In genomic region chr16:62068747-62069146, GRCh38 we compare ENCODE assay signal across 12 cellular contexts. TPM values are rescaled to one million over a fixed set of nuclear protein-coding genes. Genes with fewer than 3 reads are reported as not detected.
DNase-seq lines count a peak whose midpoint lies in the region; ATAC-seq, FAIRE-seq and TF ChIP-seq lines count a peak whose summit lies in the region.
"Had no signal": no experiment of that assay in that cellular context is flagged by ENCODE, and none has a peak within 500 bp of the region (broad histone marks: within the 10 kb centered on the region; RNA-seq: fewer than 3 reads in every experiment).

No MANE protein-coding gene starts in this region.

- peaks cover 9% of the 10 kb centered on the region for H3K27me3 Mint-ChIP-seq in Caco-2 (ENCODE audit: insufficient read depth, unreplicated experiment)
- H3K27me3 Mint-ChIP-seq: dendritic cell treated with granulocyte-macrophage colony-stimulating factor and Interleukin-4, amounts not matched to agents 40 ng/mL and 50 ng/mL, for 4 days had no signal

- no peak overlapping the region for H2BK20ac ChIP-seq in H1 (ENCODE audit: low read length)

- CTCF ChIA-PET in Caco-2 (lab: Charles Lee) (no interaction called here), H1 (lab: Charles Lee; ENCODE audit: partially characterized antibody) (interaction anchor here (0.6 to 4.6 kb wide), 16 partner anchors 10 to 538 kb away, joined by 3 to 41 read pairs (median 4); partner anchors contain the start of gene CDH8)

- H3K4me3 ChIP-seq in Caco-2 (ENCODE audit: low read depth, low read length) (no peak overlapping the region), NB4 (ENCODE audit: low read depth, low read length) (no peak overlapping the region), H1 (ENCODE audit: extremely low read depth in 1 of 4, insufficient read depth in 2 of 4, low read depth in 3 of 4, low read length in 4 of 4) (no peak overlapping the region), prostate gland (no peak overlapping the region)

- H3K4me3 Mint-ChIP-seq in Caco-2 (ENCODE audit: unreplicated experiment), result no peak overlapping the region
- H3K4me3 Mint-ChIP-seq: CD8-positive, alpha-beta memory T cell; dendritic cell treated with granulocyte-macrophage colony-stimulating factor and Interleukin-4, amounts not matched to agents 40 ng/mL and 50 ng/mL, for 4 days had no signal

- FAIRE-seq in GM19239 (lab: Jason Lieb, UNC) (no peak), H1 (lab: Jason Lieb, UNC) (peak; percentile 52)

- H3K4me1 Mint-ChIP-seq in Caco-2 (ENCODE audit: low read depth, unreplicated experiment), result no peaks in the 10 kb centered on the region
- H3K4me1 Mint-ChIP-seq: CD8-positive, alpha-beta memory T cell had no signal

- no peak overlapping the region for H2AK5ac ChIP-seq in H1 (ENCODE audit: low read depth, low read length)

- H4K20me1 ChIP-seq in H1 (replicated peaks in 1 of 2; ENCODE audit: control insufficient read depth in 1 of 2, insufficient read depth in 2 of 2, low read length in 2 of 2), result no peaks in the 10 kb centered on the region

- H3K4me2 ChIP-seq in H1 (ENCODE audit: insufficient read depth in 1 of 2, low read depth in 2 of 2, low read length in 2 of 2), result no peak overlapping the region

- H3K56ac ChIP-seq in H1 (replicated peaks; ENCODE audit: insufficient read length, low read depth, low read length), result no peak overlapping the region

- TF ChIP-seq RAD21 in H1 (IDR thresholded peaks at IDR 0.05 in 1 of 2, conservative IDR thresholded peaks at IDR 0.05 in 1 of 2; ENCODE audit: low read depth in 2 of 2, low read length in 2 of 2), result peak; percentile 32 to 55; a peak in 3 of 4 replicates

- H3K14ac ChIP-seq in H1 (ENCODE audit: insufficient read length), result no peak overlapping the region

- H3K23me2 ChIP-seq in H1 (ENCODE audit: low read depth, low read length), result no peaks in the 10 kb centered on the region; the same call in 1 of the 2 replicates

- no peak for ATAC-seq in left ventricle myocardium superior
- no peak for ATAC-seq in Right ventricle myocardium inferior

- H3K18ac ChIP-seq in H1 (ENCODE audit: extremely low read depth, low read length), result no peak overlapping the region

- H3K27ac Mint-ChIP-seq in Caco-2 (ENCODE audit: unreplicated experiment), result no peak overlapping the region
- H3K27ac Mint-ChIP-seq: activated T-helper 2 cell treated with anti-CD3 and anti-CD28 coated beads, Interferon-gamma antibody, Interleukin-2, Interleukin-4, amounts not matched to agents 10 μg/mL and 5 μg/mL and 100 μg/mL, durations not matched to agents 14 hours and 24 hours and 36 hours; CD8-positive, alpha-beta memory T cell; dendritic cell treated with granulocyte-macrophage colony-stimulating factor and Interleukin-4, amounts not matched to agents 40 ng/mL and 50 ng/mL, for 4 days had no signal

- intact Hi-C loops in Caco-2 (cut with micrococcal nuclease; ENCODE audit: unreplicated experiment) (no loop called here), prostate gland (cut with DNase I) (no loop called here), left ventricle myocardium superior (cut with micrococcal nuclease) (no loop called here), Right ventricle myocardium inferior (cut with DNase I) (no loop called here)

- no peaks in the 10 kb centered on the region for H3K36me3 Mint-ChIP-seq in Caco-2 (ENCODE audit: insufficient read depth, unreplicated experiment)
- H3K36me3 Mint-ChIP-seq: CD8-positive, alpha-beta memory T cell had no signal

- no peak for TF ChIP-seq EP300 in H1 (IDR thresholded peaks at IDR 0.05; ENCODE audit: borderline replicate concordance in 1 of 2, low read depth in 2 of 2, low read length in 2 of 2)

- no peak overlapping the region for H4K5ac ChIP-seq in H1 (ENCODE audit: insufficient read length, low read depth, low read length)

- H3K79me1 ChIP-seq in H1 (ENCODE audit: low read depth, low read length), result no peaks in the 10 kb centered on the region

- H2BK12ac ChIP-seq in H1 (ENCODE audit: low read depth, low read length), result no peak overlapping the region

- WGBS in H1 (ENCODE audit: extremely low coverage in 1 of 2, insufficient coverage in 1 of 2, insufficient read length in 1 of 2, insufficient replicate concordance in 2 of 2, low coverage in 1 of 2, low lambda C conversion rate in 2 of 2, missing lambda C conversion rate in 1 of 2), 2 experiments, result 89% methylated on average over 1 of the region's 1 CpG; no CpG with 5 or more reads in 1 of the 2 experiments
- 94% methylated on average over 1 of the region's 1 CpG for WGBS in prostate gland

- no peak overlapping the region for H4K91ac ChIP-seq in H1 (replicated peaks; ENCODE audit: insufficient read length, low read length)

- H3K9me3 ChIP-seq in Caco-2 (no peaks in the 10 kb centered on the region), H1 (ENCODE audit: insufficient read depth in 2 of 2, low read depth in 1 of 2, low read length in 1 of 2) (no peaks in the 10 kb centered on the region), prostate gland (no peaks in the 10 kb centered on the region)

- H2BK120ac ChIP-seq in H1 (replicated peaks; ENCODE audit: low read depth, low read length), result no peak overlapping the region

- H3K23ac ChIP-seq in H1 (ENCODE audit: insufficient read length), result no peak overlapping the region

- no peak overlapping the region for H2BK15ac ChIP-seq in H1 (ENCODE audit: low read length)

- POLR2A ChIA-PET in Caco-2 (lab: Charles Lee) (no interaction called here), H1 (lab: Charles Lee; ENCODE audit: partially characterized antibody) (no interaction called here)

- H3K27me3 ChIP-seq in Caco-2 (replicated peaks; ENCODE audit: control insufficient read depth, insufficient read depth, low read length) (no peaks in the 10 kb centered on the region), H1 (replicated peaks in 1 of 4; ENCODE audit: control insufficient read depth in 3 of 4, extremely low read depth in 1 of 4, insufficient read depth in 3 of 4, low read length in 3 of 4) (no peaks in the 10 kb centered on the region), prostate gland (replicated peaks; ENCODE audit: insufficient read depth) (no peaks in the 10 kb centered on the region)

- no peaks in the 10 kb centered on the region for H3K9me3 Mint-ChIP-seq in Caco-2 (ENCODE audit: unreplicated experiment)
- H3K9me3 Mint-ChIP-seq: dendritic cell treated with granulocyte-macrophage colony-stimulating factor and Interleukin-4, amounts not matched to agents 40 ng/mL and 50 ng/mL, for 4 days had no signal

- H2AFZ ChIP-seq in H1 (ENCODE audit: low read length), result no peak overlapping the region

- DNase-seq in Caco-2 (peak in 1 of 2 experiments; percentile 23), GM19239 (ENCODE audit: insufficient read length, low spot score) (peak; percentile 1), NB4 (ENCODE audit: low read depth) (peak; percentile 32), H1 (ENCODE audit: low read depth in 1 of 2, low spot score in 2 of 2) (no peak), prostate gland (ENCODE audit: low spot score) (no peak), left ventricle myocardium superior (no peak), Right ventricle myocardium inferior (ENCODE audit: missing footprints) (no peak), SKM-1 treated with dmso at 0.1 percent for 144 hours (lab: John Stamatoyannopoulos, UW; ENCODE audit: unreplicated experiment) (no peak)
- DNase-seq: CD8-positive, alpha-beta memory T cell; NCI-H526 had no signal

- no peak overlapping the region for H3K4ac ChIP-seq in H1 (replicated peaks; ENCODE audit: insufficient read length, low read depth, low read length)

- H3K79me2 ChIP-seq in H1 (ENCODE audit: control insufficient read depth in 1 of 2, insufficient read depth in 2 of 2, low read length in 2 of 2), result no peaks in the 10 kb centered on the region

- no peak overlapping the region for H3K9ac ChIP-seq in H1 (replicated peaks in 1 of 4; ENCODE audit: extremely low read depth in 1 of 4, low read depth in 3 of 4, low read length in 3 of 4)

- no peak overlapping the region for H4K8ac ChIP-seq in H1 (ENCODE audit: extremely low read depth, insufficient read depth, low read length)

- TF ChIP-seq CTCF in Caco-2 (IDR thresholded peaks at IDR 0.05; ENCODE audit: insufficient read depth in 1 of 2, low read depth in 1 of 2, low read length in 1 of 2, severe bottlenecking in 1 of 2, unreplicated experiment in 1 of 2) (peak; percentile 31 to 38), NB4 (IDR thresholded peaks at IDR 0.05; ENCODE audit: low read depth, low read length) (peak; percentile 66), H1 (IDR thresholded peaks at IDR 0.05; ENCODE audit: control extremely low read depth in 1 of 3, insufficient read depth in 1 of 3, low read depth in 1 of 3, low read length in 3 of 3) (peak; percentile 25 to 78 (median 50)), prostate gland (IDR thresholded peaks at IDR 0.05) (peak in 1 of 4 experiments; percentile 14)

- H2BK5ac ChIP-seq in H1 (ENCODE audit: low read depth, low read length), result no peak overlapping the region

- no peak for TF ChIP-seq POLR2A in NB4 (IDR thresholded peaks at IDR 0.05; ENCODE audit: extremely low read depth, insufficient read length)
- no peak for TF ChIP-seq POLR2A in H1 (IDR thresholded peaks at IDR 0.05; ENCODE audit: control extremely low read depth in 1 of 2, low read depth in 2 of 2, low read length in 2 of 2)
- TF ChIP-seq POLR2A in prostate gland (IDR thresholded peaks at IDR 0.05), result no peak

- no peaks in the 10 kb centered on the region for H3K36me3 ChIP-seq in Caco-2 (ENCODE audit: control insufficient read depth, insufficient read depth, low read length)
- H3K36me3 ChIP-seq in H1 (ENCODE audit: control insufficient read depth in 2 of 4, insufficient read depth in 4 of 4, low read length in 3 of 4), result no peaks in the 10 kb centered on the region
- no peaks in the 10 kb centered on the region for H3K36me3 ChIP-seq in prostate gland

- H3K27ac ChIP-seq in H1 (ENCODE audit: low read depth, low read length) (no peak overlapping the region), prostate gland (no peak overlapping the region)

- BruUV-seq in Caco-2 (replicated peaks; lab: Mats Ljungman, UMichigan), result no TSS peak

- H3K4me1 ChIP-seq in Caco-2 (no peaks in the 10 kb centered on the region), H1 (replicated peaks in 1 of 4; ENCODE audit: control insufficient read depth in 3 of 4, insufficient read depth in 4 of 4, low read length in 3 of 4) (peaks cover 0 to 5% (median 0%) of the 10 kb centered on the region in 4 experiments; a peak in 3 of 7 replicates), prostate gland (replicated peaks) (no peaks in the 10 kb centered on the region)

RNA-seq across cellular contexts. Expression of gene CDH8, which starts 32.5 kb away (rescaled TPM):
- total RNA-seq in Caco-2 (2022) (1.4 and 1.7 TPM in 2 replicates), prostate gland (1 to 10 TPM; 1.0 to 3.1 TPM), left ventricle myocardium superior (not detected), Right ventricle myocardium inferior (not detected)
- total RNA-seq in H1 (2021; fragmentation: NEBNext Ultra II Directional; extraction: Animal tissue kit (Norgen Biotek cat#: 25700)), result 8.3 and 8.4 TPM in 2 replicates
- 7.7 and 15.1 TPM in 2 replicates for polyA plus RNA-seq in H1 (2011; rRNA removed)
- 11.8 TPM for polyA plus RNA-seq in H1 (2011; cell fraction: cytosol; rRNA removed)
- 15.9 TPM for polyA plus RNA-seq in H1 (2011; cell fraction: nucleus; rRNA removed)
- polyA plus RNA-seq in H1 (2012, experiment 1 of 2), result 7.8 to 10.8 TPM (median 9.3 TPM) in 4 replicates
- 2.2 TPM for polyA plus RNA-seq in H1 (2012, experiment 2 of 2)
- 6.0 TPM for polyA plus RNA-seq in H1 (2013, experiment 1 of 2)
- polyA plus RNA-seq in H1 (2013, experiment 2 of 2), result 6.7 TPM
- 20.2 and 21.5 TPM in 2 replicates for polyA minus RNA-seq in H1 (2011; rRNA and poly(A)+ RNA removed)
- 26.1 TPM for polyA minus RNA-seq in H1 (2011; cell fraction: cytosol; rRNA and poly(A)+ RNA removed)
- 120 TPM for polyA minus RNA-seq in H1 (2011; cell fraction: nucleus; rRNA and poly(A)+ RNA removed)
- total RNA-seq: activated T-helper 2 cell treated with anti-CD3 and anti-CD28 coated beads, Interferon-gamma antibody, Interleukin-2, Interleukin-4, amounts not matched to agents 10 μg/mL and 5 μg/mL and 100 μg/mL, durations not matched to agents 14 hours and 24 hours and 36 hours; CD8-positive, alpha-beta memory T cell had no signal
- polyA plus RNA-seq: CD8-positive, alpha-beta memory T cell had no signal

Comparison
In these comparisons a context has a peak if more than half of its experiments do, and no peak if none do; other contexts are left out.
1. DNase-seq: peak in GM19239 (single experiment) and NB4 (single experiment); none in H1 (0 of 2), prostate gland (single experiment), left ventricle myocardium superior (single experiment), Right ventricle myocardium inferior (single experiment) and SKM-1 treated with dmso at 0.1 percent for 144 hours (single experiment).